ENCODE assay signal across 1 cellular context in genomic region chr9:35740243-35740642, GRCh38.
TF ChIP-seq lines count a peak whose summit lies in the region.

No MANE protein-coding gene starts in this region.

TF ChIP-seq in HepG2, 621 proteins besides CTCF, POLR2A, EP300 and RAD21:
- TF ChIP-seq RBFOX2 (IDR thresholded peaks at IDR 0.05; ENCODE audit: low read depth, low read length) (peak; percentile 39; the same call in 1 of the 2 replicates), RBM22 (optimal IDR thresholded peaks at IDR 0.05; ENCODE audit: low read length) (peak; percentile 14)
- TF ChIP-seq, protein P1, sequence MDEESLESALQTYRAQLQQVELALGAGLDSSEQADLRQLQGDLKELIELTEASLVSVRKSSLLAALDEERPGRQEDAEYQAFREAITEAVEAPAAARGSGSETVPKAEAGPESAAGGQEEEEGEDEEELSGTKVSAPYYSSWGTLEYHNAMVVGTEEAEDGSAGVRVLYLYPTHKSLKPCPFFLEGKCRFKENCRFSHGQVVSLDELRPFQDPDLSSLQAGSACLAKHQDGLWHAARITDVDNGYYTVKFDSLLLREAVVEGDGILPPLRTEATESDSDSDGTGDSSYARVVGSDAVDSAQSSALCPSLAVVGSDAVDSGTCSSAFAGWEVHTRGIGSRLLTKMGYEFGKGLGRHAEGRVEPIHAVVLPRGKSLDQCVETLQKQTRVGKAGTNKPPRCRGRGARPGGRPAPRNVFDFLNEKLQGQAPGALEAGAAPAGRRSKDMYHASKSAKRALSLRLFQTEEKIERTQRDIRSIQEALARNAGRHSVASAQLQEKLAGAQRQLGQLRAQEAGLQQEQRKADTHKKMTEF (CRISPR knock-in tag; IDR thresholded peaks at IDR 0.05) = no peak
